ENCODE assay signal across 10 cellular contexts in the genomic region with DNA sequence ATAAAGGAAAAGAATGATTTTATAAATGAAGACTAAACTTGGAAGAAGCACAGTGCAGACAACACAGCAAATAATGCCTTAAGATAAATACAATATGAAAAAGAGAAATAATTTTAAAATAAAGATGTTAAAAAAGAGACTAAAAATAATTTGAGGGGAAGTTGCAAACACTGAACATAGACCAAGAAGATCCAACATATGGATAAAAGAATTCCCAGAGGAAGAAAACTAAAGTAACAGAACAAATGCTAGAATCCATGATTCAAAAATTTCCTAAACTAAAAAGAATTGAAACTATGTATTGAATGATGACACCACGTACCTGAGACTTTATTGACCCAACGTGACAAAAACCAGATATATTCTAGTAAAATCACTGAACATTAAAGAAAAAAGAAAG.
ATAC-seq and TF ChIP-seq lines count a peak whose summit lies in the region.
"Had no signal": no experiment of that assay in that cellular context is flagged by ENCODE, and none has a peak within 500 bp of the region (broad histone marks: within the 10 kb centered on the region; RNA-seq: fewer than 3 reads in every experiment).

No MANE protein-coding gene starts in this region.

- H3K36me3 ChIP-seq in HEK293 (ENCODE audit: control insufficient read depth in 2 of 2, insufficient read depth in 1 of 2, low read length in 2 of 2): no peaks in the 10 kb centered on the region
- H3K36me3 ChIP-seq: BE2C; BLaER1; BLaER1 treated with 17β-estradiol and CSF1 and Interleukin-3, amounts not matched to agents 10 nM and 100 nM had no signal

- no peak for TF ChIP-seq CTCF in HEK293 (tag by site-specific recombination; IDR thresholded peaks at IDR 0.05)

- no peak overlapping the region for H3K4me3 ChIP-seq in HEK293 (ENCODE audit: low read depth, low read length)
- H3K4me3 ChIP-seq: A549; BLaER1; BLaER1 treated with 17β-estradiol and CSF1 and Interleukin-3, amounts not matched to agents 10 nM and 100 nM had no signal

- no peaks in the 10 kb centered on the region; the same call in 1 of the 2 replicates for H3K9me3 ChIP-seq in HEK293 (ENCODE audit: control insufficient read depth, insufficient read depth, low read depth, low read length)
- H3K9me3 ChIP-seq: BE2C had no signal

- POLR2A ChIA-PET in HEK293 (lab: Yijun Ruan, JAX): no interaction called here

- no peak for ATAC-seq in GM18909 (IDR thresholded peaks at IDR 0.05; ENCODE audit: poor library complexity, unreplicated experiment)
- ATAC-seq: A549; CD8-positive, alpha-beta T cell had no signal

- CTCF ChIA-PET in HEK293 (lab: Yijun Ruan, JAX): no interaction called here

- no peaks in the 10 kb centered on the region for H3K4me1 ChIP-seq in HEK293 (ENCODE audit: control insufficient read depth, insufficient read depth, low read length)
- H3K4me1 ChIP-seq: A549, BE2C, Caco-2 had no signal

- H3K27ac ChIP-seq in HEK293 (ENCODE audit: extremely low read depth, low read depth, low read length): no peak overlapping the region
- H3K27ac ChIP-seq: 22Rv1; A549; BLaER1; BLaER1 treated with 17β-estradiol and CSF1 and Interleukin-3, amounts not matched to agents 10 nM and 100 nM; C4-2B had no signal

TF ChIP-seq in HEK293, 187 proteins besides CTCF, POLR2A, EP300 and RAD21:
- no peak for TF ChIP-seq ZNF585B (tag by site-specific recombination; IDR thresholded peaks at IDR 0.05)
- TF ChIP-seq, protein P1, sequence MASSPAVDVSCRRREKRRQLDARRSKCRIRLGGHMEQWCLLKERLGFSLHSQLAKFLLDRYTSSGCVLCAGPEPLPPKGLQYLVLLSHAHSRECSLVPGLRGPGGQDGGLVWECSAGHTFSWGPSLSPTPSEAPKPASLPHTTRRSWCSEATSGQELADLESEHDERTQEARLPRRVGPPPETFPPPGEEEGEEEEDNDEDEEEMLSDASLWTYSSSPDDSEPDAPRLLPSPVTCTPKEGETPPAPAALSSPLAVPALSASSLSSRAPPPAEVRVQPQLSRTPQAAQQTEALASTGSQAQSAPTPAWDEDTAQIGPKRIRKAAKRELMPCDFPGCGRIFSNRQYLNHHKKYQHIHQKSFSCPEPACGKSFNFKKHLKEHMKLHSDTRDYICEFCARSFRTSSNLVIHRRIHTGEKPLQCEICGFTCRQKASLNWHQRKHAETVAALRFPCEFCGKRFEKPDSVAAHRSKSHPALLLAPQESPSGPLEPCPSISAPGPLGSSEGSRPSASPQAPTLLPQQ (tag by site-specific recombination; IDR thresholded peaks at IDR 0.05): no peak
- peak; percentile 93 for TF ChIP-seq ZNF133 (tag by site-specific recombination; IDR thresholded peaks at IDR 0.05)
- TF ChIP-seq, protein P2, sequence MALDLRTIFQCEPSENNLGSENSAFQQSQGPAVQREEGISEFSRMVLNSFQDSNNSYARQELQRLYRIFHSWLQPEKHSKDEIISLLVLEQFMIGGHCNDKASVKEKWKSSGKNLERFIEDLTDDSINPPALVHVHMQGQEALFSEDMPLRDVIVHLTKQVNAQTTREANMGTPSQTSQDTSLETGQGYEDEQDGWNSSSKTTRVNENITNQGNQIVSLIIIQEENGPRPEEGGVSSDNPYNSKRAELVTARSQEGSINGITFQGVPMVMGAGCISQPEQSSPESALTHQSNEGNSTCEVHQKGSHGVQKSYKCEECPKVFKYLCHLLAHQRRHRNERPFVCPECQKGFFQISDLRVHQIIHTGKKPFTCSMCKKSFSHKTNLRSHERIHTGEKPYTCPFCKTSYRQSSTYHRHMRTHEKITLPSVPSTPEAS (tag by site-specific recombination; IDR thresholded peaks at IDR 0.05): no peak
- TF ChIP-seq GLIS1 (tag by site-specific recombination; IDR thresholded peaks at IDR 0.05): no peak
- no peak for TF ChIP-seq GLI2 (tag by site-specific recombination; IDR thresholded peaks at IDR 0.05; ENCODE audit: borderline replicate concordance, low read depth)
- TF ChIP-seq SETDB1 (IDR thresholded peaks at IDR 0.05; ENCODE audit: insufficient read length, low read length): peak; percentile 25
